Comparison of ENCODE assay signal across 24 cellular contexts in the genomic region with DNA sequence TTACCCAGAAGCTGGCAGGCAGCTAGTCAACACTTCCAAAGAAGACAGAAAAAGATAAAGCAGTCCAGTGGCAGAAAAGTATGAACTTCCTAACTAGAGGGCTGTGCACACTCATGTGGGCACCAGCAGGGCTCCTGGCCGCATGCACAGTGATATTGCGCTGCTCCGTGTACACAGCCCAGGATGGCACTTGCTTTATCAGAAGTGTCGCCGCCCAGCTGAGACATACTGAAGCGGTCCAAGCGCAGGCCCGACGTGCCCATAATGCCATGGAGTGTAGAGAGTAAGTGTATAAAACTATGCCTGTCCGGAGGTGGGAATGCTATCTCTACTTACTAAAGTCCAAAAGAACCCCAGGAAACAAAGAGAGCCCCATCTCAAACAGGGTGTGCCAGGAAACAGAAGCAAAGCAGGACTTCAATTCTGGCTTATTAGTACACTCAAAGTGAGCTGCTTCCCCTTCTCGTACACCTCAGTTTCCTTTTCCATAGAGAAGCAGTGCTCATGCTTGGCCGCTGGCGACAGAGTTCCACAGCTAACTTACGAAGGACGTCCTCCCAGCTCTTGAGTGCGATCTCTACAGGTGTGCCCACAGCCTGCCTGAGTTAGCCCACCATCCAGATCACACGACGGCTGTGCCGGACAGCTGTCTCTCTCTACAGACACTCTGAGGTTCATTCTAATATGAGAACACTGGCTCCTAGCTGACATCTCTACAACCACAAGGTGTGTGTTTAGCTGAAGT.
DNase-seq lines count a peak whose midpoint lies in the region; ATAC-seq and TF ChIP-seq lines count a peak whose summit lies in the region.
"Had no signal": no experiment of that assay in that cellular context is flagged by ENCODE, and none has a peak within 500 bp of the region (broad histone marks: within the 10 kb centered on the region; RNA-seq: fewer than 3 reads in every experiment).

No MANE protein-coding gene starts in this region.

- no peak for ATAC-seq in GM19023 (IDR thresholded peaks at IDR 0.05; ENCODE audit: unreplicated experiment)
- ATAC-seq in CD4-positive, alpha-beta T cell (ENCODE audit: poor library complexity): no peak
- ATAC-seq: GM12878, HCT116 had no signal

- no peak overlapping the region for H3K27ac ChIP-seq in brain microvascular endothelial cell
- peak overlapping the region; percentile 73 to 82 for H3K27ac ChIP-seq in right atrium auricular region
- no peak overlapping the region for H3K27ac ChIP-seq in CD4-positive, alpha-beta T cell (ENCODE audit: low read depth, low read length)
- H3K27ac ChIP-seq: RWPE1, SJCRH30 had no signal

- intact Hi-C loops in CD4-positive, alpha-beta T cell (cut with DNase I, micrococcal nuclease): no loop called here

- H3K4me3 ChIP-seq in brain microvascular endothelial cell (ENCODE audit: low read depth, low read length) (no peak overlapping the region), fibroblast of mammary gland (ENCODE audit: control insufficient read depth, low read depth, low read length) (no peak overlapping the region), right atrium auricular region (no peak overlapping the region)
- H3K4me3 ChIP-seq: GM12878, SJCRH30 had no signal

- no peak overlapping the region for H3K27ac Mint-ChIP-seq in CD4-positive, alpha-beta T cell
- H3K27ac Mint-ChIP-seq: CD4-positive, CD25-positive, alpha-beta regulatory T cell had no signal

- CTCF ChIA-PET in CD4-positive, alpha-beta T cell (lab: Charles Lee): no interaction called here

- no peaks in the 10 kb centered on the region for H3K36me3 ChIP-seq in brain microvascular endothelial cell (replicated peaks)
- no peaks in the 10 kb centered on the region for H3K36me3 ChIP-seq in right atrium auricular region
- H3K36me3 ChIP-seq: SJCRH30 had no signal

- peaks cover 2% of the 10 kb centered on the region for H3K27me3 ChIP-seq in brain microvascular endothelial cell (replicated peaks)
- H3K27me3 ChIP-seq in right atrium auricular region: no peaks in the 10 kb centered on the region
- H3K27me3 ChIP-seq in CD4-positive, alpha-beta T cell (ENCODE audit: control insufficient read depth, insufficient read depth, low read length): no peaks in the 10 kb centered on the region

- DNase-seq in brain microvascular endothelial cell: no peak
- no peak for DNase-seq in fibroblast of mammary gland (ENCODE audit: low read depth)
- no peak for DNase-seq in right atrium auricular region (ENCODE audit: low spot score)
- peak; percentile 29 for DNase-seq in retina
- no peak for DNase-seq in occipital lobe (lab: John Stamatoyannopoulos, UW)
- DNase-seq in CD4-positive, alpha-beta T cell: no peak
- DNase-seq: CD4-positive, CD25-positive, alpha-beta regulatory T cell; COR-L47; DMS 273 treated with DMSO at 0.1 percent for 48 hours; DND-41; GOT3; KG1; NCI-H1092; NCI-H1436; NCI-H1930; NCI-H226; NCI-H524; NCI-H774; NK-92 treated with Interleukin-12 subunit alpha and Interleukin-12 subunit beta, amount 100 ng/mL, for 24 hours; SJCRH30 had no signal

- POLR2A ChIA-PET in CD4-positive, alpha-beta T cell (lab: Charles Lee): no interaction called here

- TF ChIP-seq CTCF in brain microvascular endothelial cell (IDR thresholded peaks at IDR 0.05; ENCODE audit: low read depth, low read length, missing control alignments) (peak; percentile 33), fibroblast of mammary gland (conservative IDR thresholded peaks at IDR 0.05; ENCODE audit: control insufficient read depth, insufficient read depth, low read depth, low read length) (peak; percentile 3), right atrium auricular region (IDR thresholded peaks at IDR 0.05) (no peak)
- TF ChIP-seq CTCF in CD4-positive, alpha-beta T cell (IDR thresholded peaks at IDR 0.05): no peak

- H3K9me3 ChIP-seq in right atrium auricular region: no peaks in the 10 kb centered on the region
- no peaks in the 10 kb centered on the region for H3K9me3 ChIP-seq in CD4-positive, alpha-beta T cell (ENCODE audit: control insufficient read depth, low read length)
- H3K9me3 ChIP-seq: SJCRH30 had no signal

- no peaks in the 10 kb centered on the region for H3K27me3 Mint-ChIP-seq in CD4-positive, alpha-beta T cell
- H3K27me3 Mint-ChIP-seq: CD4-positive, CD25-positive, alpha-beta regulatory T cell had no signal

- in situ Hi-C loops in brain microvascular endothelial cell (cut with HindIII; ENCODE audit: low pct_ligation_motif_present, low sequenced_read_pairs): no loop called here

- H3K9me3 Mint-ChIP-seq in CD4-positive, alpha-beta T cell: no peaks in the 10 kb centered on the region

- H3K36me3 Mint-ChIP-seq in CD4-positive, alpha-beta T cell (ENCODE audit: low read depth): no peaks in the 10 kb centered on the region
- H3K36me3 Mint-ChIP-seq: CD4-positive, CD25-positive, alpha-beta regulatory T cell had no signal

- no peak overlapping the region for H3K4me3 Mint-ChIP-seq in CD4-positive, alpha-beta T cell
- H3K4me3 Mint-ChIP-seq: CD4-positive, CD25-positive, alpha-beta regulatory T cell had no signal

- peaks cover 0 to 48% of the 10 kb centered on the region in 2 donors for H3K4me1 ChIP-seq in right atrium auricular region
- H3K4me1 ChIP-seq: SJCRH30 had no signal

- no peaks in the 10 kb centered on the region for H3K4me1 Mint-ChIP-seq in CD4-positive, alpha-beta T cell (ENCODE audit: low read depth)
- H3K4me1 Mint-ChIP-seq: CD4-positive, CD25-positive, alpha-beta regulatory T cell had no signal

Comparison
In these comparisons a context has a peak if more than half of its experiments do, and no peak if none do; other contexts are left out.
1. H3K27ac ChIP-seq: peak in right atrium auricular region (2 of 2); none in brain microvascular endothelial cell (single experiment) and CD4-positive, alpha-beta T cell (single experiment).
2. CTCF ChIP-seq: peak in brain microvascular endothelial cell (single experiment) and fibroblast of mammary gland (single experiment); none in right atrium auricular region (0 of 2) and CD4-positive, alpha-beta T cell (single experiment).